ENCODE assay signal across 1 cellular context in genomic region chr4:154559141-154559841, GRCh38.
TF ChIP-seq lines count a peak whose summit lies in the region.

No MANE protein-coding gene starts in this region.

TF ChIP-seq in GM23338, 12 proteins besides CTCF, POLR2A, EP300 and RAD21 (continued from another document):
- TF ChIP-seq ZNF462 (CRISPR knock-in tag; IDR thresholded peaks at IDR 0.05): no peak
TF ChIP-seq in GM23338: peak in this region for 0.
